1 cellular context compared by ENCODE assay signal in the genomic region with DNA sequence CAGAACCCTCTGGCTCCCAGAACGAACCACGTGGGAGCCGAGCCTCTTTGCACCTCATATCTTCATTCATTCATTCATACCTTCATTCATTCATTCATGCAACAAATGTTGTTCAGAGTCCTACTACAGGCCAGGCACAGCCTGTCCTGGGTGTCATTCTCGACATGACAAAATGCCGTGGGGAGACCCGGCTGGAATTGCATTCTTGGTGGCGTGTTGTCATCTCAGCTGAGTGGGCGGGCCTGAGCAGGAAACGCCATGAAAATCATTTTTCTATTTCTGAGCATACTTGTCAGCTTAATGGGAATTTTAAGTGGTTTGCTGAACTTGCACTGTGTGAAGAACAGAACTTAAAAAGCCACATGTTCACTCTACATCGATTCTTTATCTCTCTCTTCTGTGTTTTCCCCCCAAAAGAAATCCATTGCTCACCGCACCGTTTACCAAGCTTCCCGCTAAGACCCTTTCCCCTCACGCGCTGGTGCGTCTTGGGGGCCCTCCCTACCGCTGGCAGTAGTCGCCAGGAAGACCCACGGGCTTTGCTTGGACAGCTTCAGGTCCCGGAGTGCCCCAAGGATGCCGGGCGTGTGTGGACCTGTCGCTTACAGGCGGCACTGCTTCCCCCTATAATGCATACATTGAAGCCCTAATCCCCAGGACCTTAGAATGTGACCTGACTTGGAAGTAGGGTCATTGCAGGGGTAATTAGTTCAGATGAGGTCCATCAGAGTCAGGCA.
TF ChIP-seq lines count a peak whose summit lies in the region.

No MANE protein-coding gene starts in this region.

TF ChIP-seq in HepG2, 621 proteins besides CTCF, POLR2A, EP300 and RAD21 (continued from another document):
- TF ChIP-seq, protein P1, sequence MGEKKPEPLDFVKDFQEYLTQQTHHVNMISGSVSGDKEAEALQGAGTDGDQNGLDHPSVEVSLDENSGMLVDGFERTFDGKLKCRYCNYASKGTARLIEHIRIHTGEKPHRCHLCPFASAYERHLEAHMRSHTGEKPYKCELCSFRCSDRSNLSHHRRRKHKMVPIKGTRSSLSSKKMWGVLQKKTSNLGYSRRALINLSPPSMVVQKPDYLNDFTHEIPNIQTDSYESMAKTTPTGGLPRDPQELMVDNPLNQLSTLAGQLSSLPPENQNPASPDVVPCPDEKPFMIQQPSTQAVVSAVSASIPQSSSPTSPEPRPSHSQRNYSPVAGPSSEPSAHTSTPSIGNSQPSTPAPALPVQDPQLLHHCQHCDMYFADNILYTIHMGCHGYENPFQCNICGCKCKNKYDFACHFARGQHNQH (CRISPR knock-in tag; IDR thresholded peaks at IDR 0.05) = no peak
- TF ChIP-seq ZNF737 (CRISPR knock-in tag; IDR thresholded peaks at IDR 0.05; ENCODE audit: borderline replicate concordance) = no peak
